1 cellular context compared by ENCODE assay signal in the genomic region with DNA sequence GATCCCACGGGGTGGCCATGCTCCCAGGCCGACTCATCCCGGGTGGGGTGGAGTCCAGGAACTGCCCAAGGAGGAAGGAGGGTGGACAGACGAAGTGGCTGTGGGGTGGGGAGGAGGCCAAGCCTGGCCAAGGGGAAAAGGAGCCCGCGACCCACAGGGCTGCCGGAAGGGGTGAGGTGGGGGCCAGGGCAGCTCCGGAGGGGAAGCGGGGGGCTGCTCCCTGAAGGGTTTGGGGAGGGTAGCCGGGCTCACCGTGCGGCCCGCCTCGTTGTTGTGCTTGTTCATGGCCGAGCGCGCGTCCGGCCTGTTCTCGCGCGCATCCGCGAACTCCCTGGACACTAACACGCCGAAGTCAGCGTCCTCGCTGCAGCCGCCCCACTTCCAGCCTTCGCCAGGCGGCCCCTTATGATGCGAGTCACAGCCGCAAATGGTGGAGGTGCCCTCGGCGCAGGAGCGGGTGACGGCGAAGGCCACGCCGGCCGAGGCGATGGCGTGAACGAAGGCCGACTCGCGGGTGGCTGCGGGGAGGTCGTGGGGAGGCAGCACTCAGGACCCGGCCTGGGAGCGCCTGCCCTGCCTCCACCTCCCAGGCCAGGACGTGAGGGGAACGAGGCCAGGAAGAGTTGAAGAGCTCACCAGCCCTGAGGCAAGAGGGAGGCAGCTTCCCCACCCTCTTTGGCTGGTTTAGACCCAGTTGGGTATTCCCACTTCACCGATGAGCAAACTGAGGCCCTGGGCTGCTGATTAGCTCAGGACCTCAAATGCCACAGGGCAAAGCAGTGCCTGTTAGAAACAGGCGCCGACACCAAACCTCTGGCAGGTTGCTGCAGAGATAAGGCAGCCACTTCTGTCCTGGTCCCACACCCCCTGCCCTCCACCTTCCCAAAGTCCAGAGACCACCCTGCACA.
TF ChIP-seq lines count a peak whose summit lies in the region.

No MANE protein-coding gene starts in this region.

TF ChIP-seq in GM12878, 131 proteins besides CTCF, POLR2A, EP300 and RAD21 (continued from another document):
- TF ChIP-seq, protein P1, sequence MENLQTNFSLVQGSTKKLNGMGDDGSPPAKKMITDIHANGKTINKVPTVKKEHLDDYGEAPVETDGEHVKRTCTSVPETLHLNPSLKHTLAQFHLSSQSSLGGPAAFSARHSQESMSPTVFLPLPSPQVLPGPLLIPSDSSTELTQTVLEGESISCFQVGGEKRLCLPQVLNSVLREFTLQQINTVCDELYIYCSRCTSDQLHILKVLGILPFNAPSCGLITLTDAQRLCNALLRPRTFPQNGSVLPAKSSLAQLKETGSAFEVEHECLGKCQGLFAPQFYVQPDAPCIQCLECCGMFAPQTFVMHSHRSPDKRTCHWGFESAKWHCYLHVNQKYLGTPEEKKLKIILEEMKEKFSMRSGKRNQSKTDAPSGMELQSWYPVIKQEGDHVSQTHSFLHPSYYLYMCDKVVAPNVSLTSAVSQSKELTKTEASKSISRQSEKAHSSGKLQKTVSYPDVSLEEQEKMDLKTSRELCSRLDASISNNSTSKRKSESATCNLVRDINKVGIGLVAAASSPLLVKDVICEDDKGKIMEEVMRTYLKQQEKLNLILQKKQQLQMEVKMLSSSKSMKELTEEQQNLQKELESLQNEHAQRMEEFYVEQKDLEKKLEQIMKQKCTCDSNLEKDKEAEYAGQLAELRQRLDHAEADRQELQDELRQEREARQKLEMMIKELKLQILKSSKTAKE (IDR thresholded peaks at IDR 0.05; ENCODE audit: low read depth, poor library complexity, severe bottlenecking), result no peak
- TF ChIP-seq, protein P2, sequence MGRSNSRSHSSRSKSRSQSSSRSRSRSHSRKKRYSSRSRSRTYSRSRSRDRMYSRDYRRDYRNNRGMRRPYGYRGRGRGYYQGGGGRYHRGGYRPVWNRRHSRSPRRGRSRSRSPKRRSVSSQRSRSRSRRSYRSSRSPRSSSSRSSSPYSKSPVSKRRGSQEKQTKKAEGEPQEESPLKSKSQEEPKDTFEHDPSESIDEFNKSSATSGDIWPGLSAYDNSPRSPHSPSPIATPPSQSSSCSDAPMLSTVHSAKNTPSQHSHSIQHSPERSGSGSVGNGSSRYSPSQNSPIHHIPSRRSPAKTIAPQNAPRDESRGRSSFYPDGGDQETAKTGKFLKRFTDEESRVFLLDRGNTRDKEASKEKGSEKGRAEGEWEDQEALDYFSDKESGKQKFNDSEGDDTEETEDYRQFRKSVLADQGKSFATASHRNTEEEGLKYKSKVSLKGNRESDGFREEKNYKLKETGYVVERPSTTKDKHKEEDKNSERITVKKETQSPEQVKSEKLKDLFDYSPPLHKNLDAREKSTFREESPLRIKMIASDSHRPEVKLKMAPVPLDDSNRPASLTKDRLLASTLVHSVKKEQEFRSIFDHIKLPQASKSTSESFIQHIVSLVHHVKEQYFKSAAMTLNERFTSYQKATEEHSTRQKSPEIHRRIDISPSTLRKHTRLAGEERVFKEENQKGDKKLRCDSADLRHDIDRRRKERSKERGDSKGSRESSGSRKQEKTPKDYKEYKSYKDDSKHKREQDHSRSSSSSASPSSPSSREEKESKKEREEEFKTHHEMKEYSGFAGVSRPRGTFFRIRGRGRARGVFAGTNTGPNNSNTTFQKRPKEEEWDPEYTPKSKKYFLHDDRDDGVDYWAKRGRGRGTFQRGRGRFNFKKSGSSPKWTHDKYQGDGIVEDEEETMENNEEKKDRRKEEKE (IDR thresholded peaks at IDR 0.05), result no peak
- TF ChIP-seq MYC (IDR thresholded peaks at IDR 0.05; ENCODE audit: insufficient read depth, insufficient read length, insufficient replicate concordance, low read length, severe bottlenecking) (no peak), ZSCAN29 (IDR thresholded peaks at IDR 0.05) (no peak), POU2F2 (IDR thresholded peaks at IDR 0.05; ENCODE audit: borderline replicate concordance, low read depth, low read length) (no peak), HDAC2 (IDR thresholded peaks at IDR 0.05) (no peak), NR2F1 (conservative IDR thresholded peaks at IDR 0.05) (no peak), MEF2A (IDR thresholded peaks at IDR 0.05; ENCODE audit: insufficient read depth, low read depth, low read length) (no peak), LARP7 (IDR thresholded peaks at IDR 0.05) (no peak), HCFC1 (IDR thresholded peaks at IDR 0.05; ENCODE audit: low read length) (no peak), IRF4 (IDR thresholded peaks at IDR 0.05; ENCODE audit: low read depth, low read length) (no peak), ZNF24 (IDR thresholded peaks at IDR 0.05) (no peak), MEF2B (IDR thresholded peaks at IDR 0.05; ENCODE audit: partially characterized antibody, poor library complexity, severe bottlenecking) (no peak), NFXL1 (IDR thresholded peaks at IDR 0.05; ENCODE audit: borderline replicate concordance) (no peak), MTA2 (IDR thresholded peaks at IDR 0.05; ENCODE audit: low read depth) (no peak), HDAC6 (IDR thresholded peaks at IDR 0.05; ENCODE audit: unreplicated experiment) (no peak)
- TF ChIP-seq, protein P3, sequence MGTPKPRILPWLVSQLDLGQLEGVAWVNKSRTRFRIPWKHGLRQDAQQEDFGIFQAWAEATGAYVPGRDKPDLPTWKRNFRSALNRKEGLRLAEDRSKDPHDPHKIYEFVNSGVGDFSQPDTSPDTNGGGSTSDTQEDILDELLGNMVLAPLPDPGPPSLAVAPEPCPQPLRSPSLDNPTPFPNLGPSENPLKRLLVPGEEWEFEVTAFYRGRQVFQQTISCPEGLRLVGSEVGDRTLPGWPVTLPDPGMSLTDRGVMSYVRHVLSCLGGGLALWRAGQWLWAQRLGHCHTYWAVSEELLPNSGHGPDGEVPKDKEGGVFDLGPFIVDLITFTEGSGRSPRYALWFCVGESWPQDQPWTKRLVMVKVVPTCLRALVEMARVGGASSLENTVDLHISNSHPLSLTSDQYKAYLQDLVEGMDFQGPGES (IDR thresholded peaks at IDR 0.05), result no peak
- TF ChIP-seq, protein P4, sequence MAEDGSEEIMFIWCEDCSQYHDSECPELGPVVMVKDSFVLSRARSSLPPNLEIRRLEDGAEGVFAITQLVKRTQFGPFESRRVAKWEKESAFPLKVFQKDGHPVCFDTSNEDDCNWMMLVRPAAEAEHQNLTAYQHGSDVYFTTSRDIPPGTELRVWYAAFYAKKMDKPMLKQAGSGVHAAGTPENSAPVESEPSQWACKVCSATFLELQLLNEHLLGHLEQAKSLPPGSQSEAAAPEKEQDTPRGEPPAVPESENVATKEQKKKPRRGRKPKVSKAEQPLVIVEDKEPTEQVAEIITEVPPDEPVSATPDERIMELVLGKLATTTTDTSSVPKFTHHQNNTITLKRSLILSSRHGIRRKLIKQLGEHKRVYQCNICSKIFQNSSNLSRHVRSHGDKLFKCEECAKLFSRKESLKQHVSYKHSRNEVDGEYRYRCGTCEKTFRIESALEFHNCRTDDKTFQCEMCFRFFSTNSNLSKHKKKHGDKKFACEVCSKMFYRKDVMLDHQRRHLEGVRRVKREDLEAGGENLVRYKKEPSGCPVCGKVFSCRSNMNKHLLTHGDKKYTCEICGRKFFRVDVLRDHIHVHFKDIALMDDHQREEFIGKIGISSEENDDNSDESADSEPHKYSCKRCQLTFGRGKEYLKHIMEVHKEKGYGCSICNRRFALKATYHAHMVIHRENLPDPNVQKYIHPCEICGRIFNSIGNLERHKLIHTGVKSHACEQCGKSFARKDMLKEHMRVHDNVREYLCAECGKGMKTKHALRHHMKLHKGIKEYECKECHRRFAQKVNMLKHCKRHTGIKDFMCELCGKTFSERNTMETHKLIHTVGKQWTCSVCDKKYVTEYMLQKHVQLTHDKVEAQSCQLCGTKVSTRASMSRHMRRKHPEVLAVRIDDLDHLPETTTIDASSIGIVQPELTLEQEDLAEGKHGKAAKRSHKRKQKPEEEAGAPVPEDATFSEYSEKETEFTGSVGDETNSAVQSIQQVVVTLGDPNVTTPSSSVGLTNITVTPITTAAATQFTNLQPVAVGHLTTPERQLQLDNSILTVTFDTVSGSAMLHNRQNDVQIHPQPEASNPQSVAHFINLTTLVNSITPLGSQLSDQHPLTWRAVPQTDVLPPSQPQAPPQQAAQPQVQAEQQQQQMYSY (CRISPR knock-in tag; IDR thresholded peaks at IDR 0.05), result no peak
